16 cellular contexts compared by ENCODE assay signal in genomic region chr1:204093756-204094155, GRCh38. TPM values are rescaled to one million over a fixed set of nuclear protein-coding genes. Genes with fewer than 3 reads are reported as not detected.
A peak's percentile ranks its signal among the peaks of the same experiment; 100 is the strongest.
DNase-seq lines count a peak whose midpoint lies in the region; ATAC-seq, FAIRE-seq and TF ChIP-seq lines count a peak whose summit lies in the region.
"Had no signal": no experiment of that assay in that cellular context is flagged by ENCODE, and none has a peak within 500 bp of the region (broad histone marks: within the 10 kb centered on the region; RNA-seq: fewer than 3 reads in every experiment).

No MANE protein-coding gene starts in this region.

- no peak for FAIRE-seq in H54 (lab: Jason Lieb, UNC)

- WGBS in stomach, 5 donors, result 66 to 92% (median 69%) methylated on average over 1 of the region's 1 CpG

- H3K9me3 ChIP-seq in HUES6 (ENCODE audit: control insufficient read depth, insufficient read depth, low read depth, low read length) (no peaks in the 10 kb centered on the region), lower lobe of right lung (no peaks in the 10 kb centered on the region), stomach (no peaks in the 10 kb centered on the region), HAP-1 (no peaks in the 10 kb centered on the region)
- H3K9me3 ChIP-seq: right atrium auricular region, SJCRH30 had no signal

- no peak for ATAC-seq in lower lobe of right lung
- no peak for ATAC-seq in GM18858 (IDR thresholded peaks at IDR 0.05; ENCODE audit: unreplicated experiment)
- ATAC-seq: natural killer cell treated with Interleukin-12 subunit alpha and Interleukin-12 subunit beta and Interleukin-15 and Interleukin-18, amount 100 ng/mL, for 72 hours had no signal

- no peak overlapping the region for H3K27ac ChIP-seq in HUES6 (ENCODE audit: low read depth, low read length)
- H3K27ac ChIP-seq in VCaP, result peak overlapping the region; percentile 52
- H3K27ac ChIP-seq in lower lobe of right lung, result peak overlapping the region; percentile 19
- H3K27ac ChIP-seq in stomach, result peak overlapping the region in 3 of 5 donors; percentile 44 to 63 (median 61)
- H3K27ac ChIP-seq: SJCRH30 had no signal

- no peaks in the 10 kb centered on the region for H3K27me3 ChIP-seq in HUES6 (ENCODE audit: control insufficient read depth, insufficient read depth, low read length)
- H3K27me3 ChIP-seq in lower lobe of right lung (ENCODE audit: low read depth), result no peaks in the 10 kb centered on the region
- H3K27me3 ChIP-seq in stomach, result no peaks in the 10 kb centered on the region
- no peaks in the 10 kb centered on the region for H3K27me3 ChIP-seq in HAP-1 (ENCODE audit: low read depth)
- H3K27me3 ChIP-seq: right atrium auricular region, SJCRH30 had no signal

- in situ Hi-C loops in HAP-1 (cut with MboI; ENCODE audit: low sequenced_read_pairs), result no loop called here

- H3K4me3 ChIP-seq in HUES6 (ENCODE audit: low read depth, low read length) (0 out of 2 replicates have a peak overlapping the region, but pooled peaks have one; percentile 9), lower lobe of right lung (no peak overlapping the region), stomach (no peak overlapping the region), HAP-1 (no peak overlapping the region)
- H3K4me3 ChIP-seq: right atrium auricular region had no signal

- DNase-seq in lower lobe of right lung (no peak), stomach (no peak), KG1 (lab: John Stamatoyannopoulos, UW) (no peak), HAP-1 (ENCODE audit: low spot score in 2 of 2) (no peak), H54 (ENCODE audit: insufficient read length, low spot score) (no peak)
- DNase-seq: activated CD4-positive, CD25-positive, alpha-beta regulatory T cell treated with anti-CD3 and anti-CD28 coated beads, Interleukin-2, amount 50 U/mL, for 72 hours; activated gamma-delta T cell; foreskin melanocyte; KBM-7; NCI-H446 had no signal

- intact Hi-C loops in lower lobe of right lung (cut with DNase I), result no loop called here
- intact Hi-C loops in stomach (cut with DNase I; ENCODE audit: low total_unique reads), result no loop called here

- no peak overlapping the region for H3K9ac ChIP-seq in HUES6 (ENCODE audit: low read length)

- H3K4me1 ChIP-seq in HUES6 (ENCODE audit: control insufficient read depth, insufficient read depth, low read length) (peaks cover 64% of the 10 kb centered on the region), lower lobe of right lung (peaks cover 75% of the 10 kb centered on the region), stomach (peaks cover 53 to 77% (median 55%) of the 10 kb centered on the region in 4 donors), HAP-1 (peaks cover 30% of the 10 kb centered on the region)

- H3K36me3 ChIP-seq in HUES6 (ENCODE audit: control insufficient read depth, insufficient read depth, low read length) (no peaks in the 10 kb centered on the region), lower lobe of right lung (no peaks in the 10 kb centered on the region), stomach (no peaks in the 10 kb centered on the region), HAP-1 (replicated peaks) (no peaks in the 10 kb centered on the region)
- H3K36me3 ChIP-seq: right atrium auricular region, SJCRH30 had no signal

- TF ChIP-seq EP300 in stomach (IDR thresholded peaks at IDR 0.05), result no peak

- TF ChIP-seq CTCF in VCaP (conservative IDR thresholded peaks at IDR 0.05) (no peak), lower lobe of right lung (IDR thresholded peaks at IDR 0.05) (no peak), stomach (IDR thresholded peaks at IDR 0.05) (no peak)

- TF ChIP-seq POLR2A in stomach (IDR thresholded peaks at IDR 0.05) (no peak), H54 (IDR thresholded peaks at IDR 0.05; ENCODE audit: low read depth, low read length) (no peak)

RNA-seq across cellular contexts. Expression of gene SOX13, which starts 20.8 kb away (rescaled TPM):
- 57.8 TPM for total RNA-seq in lower lobe of right lung
- total RNA-seq in stomach, result 10 to 100 TPM; 10.5 to 42.6 (median 11.9) TPM
- 1 to 10 TPM; 4.1 to 7.3 (median 7.2) TPM for polyA plus RNA-seq in stomach

RNA-seq across cellular contexts. Expression of gene ETNK2, which starts 58.1 kb away (rescaled TPM):
- total RNA-seq in lower lobe of right lung, result 4.5 TPM
- 10 to 100 TPM in 1 of 5 donors, 1 to 10 TPM in 3, under 1 TPM in 1; 0.45 to 12.2 (median 6.6) TPM for total RNA-seq in stomach
- polyA plus RNA-seq in stomach, result 1 to 10 TPM; 3.8 to 8.1 (median 7.8) TPM
